In genomic region chr10:121595321-121595805, GRCh38 we compare ENCODE assay signal across 2 cellular contexts.
TF ChIP-seq lines count a peak whose summit lies in the region.

No MANE protein-coding gene starts in this region.

TF ChIP-seq in H1, 55 proteins besides CTCF, POLR2A, EP300 and RAD21:
- TF ChIP-seq ATF2 (IDR thresholded peaks at IDR 0.05; ENCODE audit: low read length), result no peak
- peak; percentile 95; the same call in 1 of the 2 replicates for TF ChIP-seq KDM1A (IDR thresholded peaks at IDR 0.05; ENCODE audit: borderline replicate concordance, low read length)
TF ChIP-seq in H1: peak in this region for 1.

TF ChIP-seq in HepG2, 621 proteins besides CTCF, POLR2A, EP300 and RAD21:
- TF ChIP-seq ZNF264 (CRISPR knock-in tag; IDR thresholded peaks at IDR 0.05) (no peak), MTF1 (CRISPR knock-in tag; IDR thresholded peaks at IDR 0.05) (no peak), SP1 (IDR thresholded peaks at IDR 0.05) (no peak), SP1 (CRISPR knock-in tag; IDR thresholded peaks at IDR 0.05) (no peak), RNF2 (conservative IDR thresholded peaks at IDR 0.05; ENCODE audit: low read depth) (no peak), ZBTB39 (CRISPR knock-in tag; IDR thresholded peaks at IDR 0.05) (no peak), PPARG (CRISPR knock-in tag; conservative IDR thresholded peaks at IDR 0.05) (no peak), USF2 (IDR thresholded peaks at IDR 0.05; ENCODE audit: low read depth, low read length) (no peak), USF2 (CRISPR knock-in tag; IDR thresholded peaks at IDR 0.05; ENCODE audit: borderline replicate concordance) (no peak), ZNF619 (CRISPR knock-in tag; IDR thresholded peaks at IDR 0.05) (no peak), JUN (CRISPR knock-in tag; IDR thresholded peaks at IDR 0.05) (no peak), SP5 (CRISPR knock-in tag; IDR thresholded peaks at IDR 0.05; ENCODE audit: borderline replicate concordance, low read depth) (no peak), CREBL2 (CRISPR knock-in tag; IDR thresholded peaks at IDR 0.05; ENCODE audit: borderline replicate concordance) (no peak)
